In genomic region chr13:108325863-108326262, GRCh38 we compare ENCODE assay signal across 17 cellular contexts.
"Had no signal": no experiment of that assay in that cellular context is flagged by ENCODE, and none has a peak within 500 bp of the region (broad histone marks: within the 10 kb centered on the region; RNA-seq: fewer than 3 reads in every experiment).

No MANE protein-coding gene starts in this region.

- H3K9me3 ChIP-seq: gastrocnemius medialis, left lung, right atrium auricular region, suprapubic skin had no signal

- H3K27ac ChIP-seq: gastrocnemius medialis, right atrium auricular region, skin epidermis, suprapubic skin had no signal

- ATAC-seq: activated naive CD8-positive, alpha-beta T cell treated with anti-CD3 and anti-CD28 coated beads, Interleukin-2, amount 50 U/mL, for 24 hours; gastrocnemius medialis had no signal

- H3K36me3 ChIP-seq: gastrocnemius medialis, left lung, right atrium auricular region, suprapubic skin had no signal

- H3K4me3 ChIP-seq: gastrocnemius medialis, left lung, right atrium auricular region, skin epidermis, suprapubic skin had no signal

- DNase-seq: activated CD4-positive, CD25-positive, alpha-beta regulatory T cell treated with anti-CD3 and anti-CD28 coated beads, Interleukin-2, amount 50 U/mL, for 72 hours; activated naive CD4-positive, alpha-beta T cell; activated naive CD8-positive, alpha-beta T cell treated with anti-CD3 and anti-CD28 coated beads, Interleukin-2, amount 50 U/mL, for 24 hours; activated T-cell treated with anti-CD3 and anti-CD28 coated beads for 4 hours; erythroblast; gastrocnemius medialis; mammary epithelial cell; stimulated activated CD4-positive, alpha-beta T cell treated with anti-CD3 and anti-CD28 coated beads, Interleukin-4, amount 100 ng/mL, for 4 hours; stimulated activated CD8-positive, alpha-beta memory T cell treated with anti-CD3 and anti-CD28 coated beads, Interleukin-4, amount 100 ng/mL, for 48 hours; T1000; trophoblast cell had no signal

- H3K27me3 ChIP-seq: gastrocnemius medialis, right atrium auricular region, suprapubic skin had no signal

- H3K4me1 ChIP-seq: gastrocnemius medialis, right atrium auricular region, suprapubic skin had no signal

- FAIRE-seq: astrocyte, keratinocyte had no signal
